8 cellular contexts compared by ENCODE assay signal in the genomic region with DNA sequence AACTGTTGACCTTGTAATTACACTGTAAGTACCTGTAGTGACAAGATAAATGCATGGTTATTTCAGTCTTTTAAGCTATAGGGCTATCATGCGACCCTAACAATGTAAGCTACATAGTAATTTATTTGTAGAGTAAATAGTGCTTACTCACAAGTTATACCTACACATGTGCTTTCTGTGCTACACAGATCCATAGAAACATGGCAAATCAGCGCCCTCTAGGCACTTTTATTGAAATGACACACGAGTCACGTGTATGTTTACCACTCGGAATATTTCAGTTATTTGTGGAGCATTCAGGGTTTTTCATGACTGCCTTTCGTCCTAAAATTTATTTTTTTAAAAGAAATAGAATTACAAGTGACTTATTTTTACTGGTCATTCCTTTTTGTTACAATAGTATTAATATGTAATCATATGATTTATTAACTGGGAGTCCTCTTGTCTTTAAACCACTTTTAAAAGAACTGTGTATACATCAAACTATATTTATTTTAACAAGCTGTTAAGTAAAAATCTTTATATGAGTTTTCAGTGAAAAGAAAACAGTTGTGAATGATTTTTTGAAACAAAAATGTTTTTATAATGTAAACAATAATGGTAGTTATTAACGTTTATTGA.
A peak's percentile ranks its signal among the peaks of the same experiment; 100 is the strongest.
DNase-seq lines count a peak whose midpoint lies in the region; ATAC-seq, FAIRE-seq and TF ChIP-seq lines count a peak whose summit lies in the region.

No MANE protein-coding gene starts in this region.

- H3K36me3 ChIP-seq in PC-9 (ENCODE audit: low read depth), result no peaks in the 10 kb centered on the region
- no peaks in the 10 kb centered on the region for H3K36me3 ChIP-seq in pancreas

- POLR2A ChIA-PET in PC-9 (lab: Charles Lee; ENCODE audit: unreplicated experiment), result no interaction called here

- ATAC-seq in GM18511 (IDR thresholded peaks at IDR 0.05; ENCODE audit: unreplicated experiment) (peak; percentile 47), HG03457 (IDR thresholded peaks at IDR 0.05; ENCODE audit: unreplicated experiment) (peak; percentile 64), pancreas (peak; percentile 83 to 97 (median 93)), GM21619 (IDR thresholded peaks at IDR 0.05; ENCODE audit: unreplicated experiment) (no peak)

- H3K4me1 ChIP-seq in PC-9 (replicated peaks; ENCODE audit: insufficient read depth) (no peaks in the 10 kb centered on the region), pancreas (peaks cover 0 to 15% (median 5%) of the 10 kb centered on the region in 3 donors)

- no peak for FAIRE-seq in pancreas (lab: Jason Lieb, UNC)

- H3K79me2 ChIP-seq in PC-9 (ENCODE audit: low read depth), result no peaks in the 10 kb centered on the region

- no peak overlapping the region for H2AFZ ChIP-seq in PC-9

- H3K27me3 ChIP-seq in PC-9 (ENCODE audit: insufficient read depth, low read depth), result peaks cover 1% of the 10 kb centered on the region; the same call in 1 of the 2 replicates
- H3K27me3 ChIP-seq in pancreas, result no peaks in the 10 kb centered on the region

- H3K9me2 ChIP-seq in PC-9 (ENCODE audit: insufficient read depth), result no peaks in the 10 kb centered on the region

- H3K27ac ChIP-seq in PC-9 (no peak overlapping the region), pancreas (no peak overlapping the region)

- no peak overlapping the region for H3K4me2 ChIP-seq in PC-9

- H3K9me3 ChIP-seq in PC-9 (ENCODE audit: insufficient read depth, low read depth) (no peaks in the 10 kb centered on the region), pancreas (no peaks in the 10 kb centered on the region)

- H3K4me3 ChIP-seq in AG10803 (ENCODE audit: low read length) (no peak overlapping the region), PC-9 (no peak overlapping the region), epithelial cell of proximal tubule (ENCODE audit: low read depth, low read length) (no peak overlapping the region), pancreas (no peak overlapping the region)

- CTCF ChIA-PET in PC-9 (lab: Charles Lee), result no interaction called here

- DNase-seq in AG10803 (ENCODE audit: low read depth) (peak; percentile 3), PC-9 (peak in 1 of 2 experiments; percentile 6), epithelial cell of proximal tubule (ENCODE audit: low read depth) (peak; percentile 9), pancreas (peak in 4 of 6 donors; percentile 21 to 62 (median 38))
- no peak for DNase-seq in stimulated activated naive CD4-positive, alpha-beta T cell (lab: John Stamatoyannopoulos, UW)

- no TSS peak for BruUV-seq in PC-9 (replicated peaks; lab: Mats Ljungman, UMichigan)

- no peaks in the 10 kb centered on the region for H4K20me1 ChIP-seq in PC-9 (ENCODE audit: insufficient read depth)

- 9 to 13% methylated on average over 7 of the region's 7 CpGs for WGBS in pancreas, 2 donors

- peak; percentile 48 for TF ChIP-seq CTCF in AG10803 (conservative IDR thresholded peaks at IDR 0.05; ENCODE audit: low read length)
- TF ChIP-seq CTCF in PC-9 (conservative IDR thresholded peaks at IDR 0.05), result peak; percentile 68
- peak; percentile 74 for TF ChIP-seq CTCF in epithelial cell of proximal tubule (conservative IDR thresholded peaks at IDR 0.05; ENCODE audit: low read depth, low read length)
- TF ChIP-seq CTCF in pancreas (IDR thresholded peaks at IDR 0.05), result peak in 3 of 4 donors; percentile 47 to 51 (median 48)

- intact Hi-C loops in PC-9 (cut with micrococcal nuclease; ENCODE audit: unreplicated experiment) (no loop called here), pancreas (cut with DNase I) (loop anchor here in 1 of 3 donors (10.0 kb wide), 1 partner anchor 64 kb away; no protein-coding TSS in a partner anchor)

- no peaks in the 10 kb centered on the region for H3F3A ChIP-seq in PC-9 (ENCODE audit: insufficient read depth, low read depth)

Comparison
In these comparisons a context has a peak if more than half of its experiments do, and no peak if none do; other contexts are left out.
1. DNase-seq: peak in AG10803 (single experiment), epithelial cell of proximal tubule (single experiment) and pancreas (4 of 6); none in stimulated activated naive CD4-positive, alpha-beta T cell (0 of 6).
2. Peak in every context shown above with its lines, with median percentiles within 50 percentile points of each other: CTCF ChIP-seq.